Comparison of ENCODE assay signal across 11 cellular contexts in the genomic region with DNA sequence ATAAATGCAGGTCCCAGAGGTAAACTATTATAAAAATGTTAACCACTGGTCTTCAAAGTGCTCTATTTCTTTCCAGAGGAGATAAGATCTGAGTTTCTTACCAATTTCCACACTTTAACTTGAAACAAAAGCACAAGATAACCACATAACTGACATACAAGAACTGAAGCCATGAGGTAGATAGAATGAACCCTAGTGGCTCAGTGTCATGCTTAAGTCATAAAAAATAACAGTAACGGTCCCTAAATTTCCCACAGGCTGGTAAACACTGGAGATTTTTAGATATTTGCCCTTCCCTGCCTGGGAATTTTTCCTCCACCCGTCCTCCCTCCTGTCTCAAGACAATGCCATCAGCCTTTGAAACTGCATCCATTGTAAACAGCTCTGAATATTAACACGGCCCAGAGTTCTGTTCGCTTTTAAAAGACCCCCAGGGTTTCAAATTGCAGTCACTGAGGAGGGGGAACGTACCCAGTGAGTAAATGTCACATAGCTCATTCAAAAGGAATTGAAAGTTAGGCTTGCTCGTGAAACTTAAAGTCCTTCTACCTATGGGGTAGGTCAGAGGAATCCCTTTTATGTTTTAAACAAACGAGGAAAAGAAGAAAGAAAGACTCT. TPM values are rescaled to one million over a fixed set of nuclear protein-coding genes. Genes with fewer than 3 reads are reported as not detected.
A peak's percentile ranks its signal among the peaks of the same experiment; 100 is the strongest.
DNase-seq lines count a peak whose midpoint lies in the region; ATAC-seq, FAIRE-seq and TF ChIP-seq lines count a peak whose summit lies in the region.
"Had no signal": no experiment of that assay in that cellular context is flagged by ENCODE, and none has a peak within 500 bp of the region (broad histone marks: within the 10 kb centered on the region; RNA-seq: fewer than 3 reads in every experiment).

No MANE protein-coding gene starts in this region.

- no peak overlapping the region for H3K18ac ChIP-seq in H1 (ENCODE audit: extremely low read depth, low read length)

- no peak overlapping the region for H2BK20ac ChIP-seq in H1 (ENCODE audit: low read length)

- H4K8ac ChIP-seq in H1 (ENCODE audit: extremely low read depth, insufficient read depth, low read length): no peak overlapping the region

- peak; percentile 36 for FAIRE-seq in H1 (lab: Jason Lieb, UNC)
- FAIRE-seq: endometrium, GM18507 had no signal

- peaks cover 58% of the 10 kb centered on the region for H3K36me3 ChIP-seq in DOHH2 (ENCODE audit: control insufficient read depth, low read length)
- no peaks in the 10 kb centered on the region; a peak in 1 of 8 replicates for H3K36me3 ChIP-seq in H1 (ENCODE audit: control insufficient read depth in 2 of 4, insufficient read depth in 4 of 4, low read length in 3 of 4)
- H3K36me3 ChIP-seq in prostate gland: no peaks in the 10 kb centered on the region

- no peak overlapping the region for H2BK15ac ChIP-seq in H1 (ENCODE audit: low read length)

- peaks cover 7% of the 10 kb centered on the region; the same call in 1 of the 2 replicates for H3K23me2 ChIP-seq in H1 (ENCODE audit: low read depth, low read length)

- H2BK12ac ChIP-seq in H1 (ENCODE audit: low read depth, low read length): no peak overlapping the region

- peak overlapping the region in 2 of 4 experiments; percentile 13 to 14; a peak in 1 of 7 replicates for H3K9ac ChIP-seq in H1 (replicated peaks in 1 of 4; ENCODE audit: extremely low read depth in 1 of 4, low read depth in 3 of 4, low read length in 3 of 4)

- ATAC-seq in GM21737 (IDR thresholded peaks at IDR 0.05; ENCODE audit: unreplicated experiment): no peak

- H3K4me2 ChIP-seq in DOHH2 (ENCODE audit: low read length) (peak overlapping the region; percentile 91), H1 (ENCODE audit: insufficient read depth in 1 of 2, low read depth in 2 of 2, low read length in 2 of 2) (peak overlapping the region; percentile 84 to 93)

- POLR2A ChIA-PET in H1 (lab: Charles Lee; ENCODE audit: partially characterized antibody): interaction anchor here (0.6 to 7.5 kb wide), 11 partner anchors 9 to 85 kb away, joined by 3 to 51 read pairs (median 4); no protein-coding TSS in a partner anchor

- no peak overlapping the region for H3K4ac ChIP-seq in H1 (replicated peaks; ENCODE audit: insufficient read length, low read depth, low read length)

- intact Hi-C loops in prostate gland (cut with DNase I): loop anchor here (5.0 kb wide), 1 partner anchor 43 kb away; no protein-coding TSS in a partner anchor

- H3F3A ChIP-seq in DOHH2 (ENCODE audit: control insufficient read depth, insufficient read depth): peaks cover 48% of the 10 kb centered on the region

- 8% methylated on average over 7 of the region's 7 CpGs; no CpG with 5 or more reads in 1 of the 2 experiments for WGBS in H1 (ENCODE audit: extremely low coverage in 1 of 2, insufficient coverage in 1 of 2, insufficient read length in 1 of 2, insufficient replicate concordance in 2 of 2, low coverage in 1 of 2, low lambda C conversion rate in 2 of 2, missing lambda C conversion rate in 1 of 2), 2 experiments
- 26% methylated on average over 7 of the region's 7 CpGs for WGBS in prostate gland

- no peak overlapping the region for H3K14ac ChIP-seq in H1 (ENCODE audit: insufficient read length)

- H3K4me3 ChIP-seq in DOHH2 (ENCODE audit: low read length) (peak overlapping the region; percentile 80), H1 (ENCODE audit: extremely low read depth in 1 of 4, insufficient read depth in 2 of 4, low read depth in 3 of 4, low read length in 4 of 4) (peak overlapping the region in 2 of 4 experiments; percentile 22 to 90; a peak in 5 of 8 replicates), prostate gland (peak overlapping the region in 1 of 2 donors; percentile 14)

- no peak overlapping the region for H4K5ac ChIP-seq in H1 (ENCODE audit: insufficient read length, low read depth, low read length)

- CTCF ChIA-PET in H1 (lab: Charles Lee; ENCODE audit: partially characterized antibody): interaction anchor here (0.6 to 2.8 kb wide), 6 partner anchors 12 to 475 kb away, joined by 3 to 11 read pairs (median 3); no protein-coding TSS in a partner anchor

- H3K4me1 ChIP-seq in DOHH2 (ENCODE audit: control insufficient read depth, low read length): peaks cover 78% of the 10 kb centered on the region
- H3K4me1 ChIP-seq in H1 (replicated peaks in 1 of 4; ENCODE audit: control insufficient read depth in 3 of 4, insufficient read depth in 4 of 4, low read length in 3 of 4): peaks cover 10 to 41% (median 30%) of the 10 kb centered on the region in 4 experiments
- H3K4me1 ChIP-seq in prostate gland (replicated peaks): peaks cover 36% of the 10 kb centered on the region

- H3K27ac ChIP-seq in DOHH2 (ENCODE audit: low read depth, low read length) (peak overlapping the region; percentile 97), H1 (ENCODE audit: low read depth, low read length) (0 out of 2 replicates have a peak overlapping the region, but pooled peaks have one; percentile 18), prostate gland (peak overlapping the region; percentile 68 to 97)

- no peaks in the 10 kb centered on the region for H3K9me3 ChIP-seq in DOHH2 (ENCODE audit: control insufficient read depth, insufficient read depth, low read length)
- no peaks in the 10 kb centered on the region for H3K9me3 ChIP-seq in H1 (ENCODE audit: insufficient read depth in 2 of 2, low read depth in 1 of 2, low read length in 1 of 2)
- no peaks in the 10 kb centered on the region for H3K9me3 ChIP-seq in prostate gland

- H4K91ac ChIP-seq in H1 (replicated peaks; ENCODE audit: insufficient read length, low read length): no peak overlapping the region

- no peak overlapping the region for H2BK5ac ChIP-seq in H1 (ENCODE audit: low read depth, low read length)

- TF ChIP-seq CTCF in DOHH2 (IDR thresholded peaks at IDR 0.05; ENCODE audit: low read depth, low read length, poor library complexity, severe bottlenecking) (no peak), H1 (IDR thresholded peaks at IDR 0.05; ENCODE audit: control extremely low read depth in 1 of 3, insufficient read depth in 1 of 3, low read depth in 1 of 3, low read length in 3 of 3) (no peak), prostate gland (IDR thresholded peaks at IDR 0.05) (no peak)

- no peak overlapping the region for H2BK120ac ChIP-seq in H1 (replicated peaks; ENCODE audit: low read depth, low read length)

- no peak overlapping the region for H2AFZ ChIP-seq in H1 (ENCODE audit: low read length)

- H3K9me2 ChIP-seq in DOHH2 (replicated peaks; ENCODE audit: control insufficient read depth, low read length): no peaks in the 10 kb centered on the region

- H3K27me3 ChIP-seq in DOHH2 (ENCODE audit: control insufficient read depth, low read length) (no peaks in the 10 kb centered on the region), H1 (replicated peaks in 1 of 4; ENCODE audit: control insufficient read depth in 3 of 4, extremely low read depth in 1 of 4, insufficient read depth in 3 of 4, low read length in 3 of 4) (no peaks in the 10 kb centered on the region), prostate gland (replicated peaks; ENCODE audit: insufficient read depth) (no peaks in the 10 kb centered on the region)

- no peak overlapping the region for H3K56ac ChIP-seq in H1 (replicated peaks; ENCODE audit: insufficient read length, low read depth, low read length)

- TF ChIP-seq RAD21 in H1 (IDR thresholded peaks at IDR 0.05 in 1 of 2, conservative IDR thresholded peaks at IDR 0.05 in 1 of 2; ENCODE audit: low read depth in 2 of 2, low read length in 2 of 2): no peak

- peaks cover 4% of the 10 kb centered on the region; the same call in 1 of the 2 replicates for H3K79me1 ChIP-seq in H1 (ENCODE audit: low read depth, low read length)

- TF ChIP-seq EP300 in H1 (IDR thresholded peaks at IDR 0.05; ENCODE audit: borderline replicate concordance in 1 of 2, low read depth in 2 of 2, low read length in 2 of 2): no peak

- H3K23ac ChIP-seq in H1 (ENCODE audit: insufficient read length): no peak overlapping the region

- TF ChIP-seq POLR2A in H1 (IDR thresholded peaks at IDR 0.05; ENCODE audit: control extremely low read depth in 1 of 2, low read depth in 2 of 2, low read length in 2 of 2) (no peak), prostate gland (IDR thresholded peaks at IDR 0.05) (no peak)

- peak; percentile 20 for DNase-seq in OCI-M1 (lab: John Stamatoyannopoulos, UW)
- DNase-seq in H1 (ENCODE audit: low read depth in 1 of 2, low spot score in 2 of 2): no peak
- no peak for DNase-seq in prostate gland (ENCODE audit: low spot score)
- no peak for DNase-seq in DMS53 treated with DMSO at 0.1 percent for 48 hours (lab: John Stamatoyannopoulos, UW; ENCODE audit: unreplicated experiment)
- no peak for DNase-seq in MV-4-11 (lab: John Stamatoyannopoulos, UW)
- no peak for DNase-seq in activated effector memory CD4-positive, alpha-beta T cell treated with anti-CD3 and anti-CD28 coated beads, Interleukin-2, amount 50 U/mL, for 16 hours
- DNase-seq: NCI-H774 had no signal

- H3K79me2 ChIP-seq in DOHH2 (ENCODE audit: control insufficient read depth, low read length) (peaks cover 100% of the 10 kb centered on the region), H1 (ENCODE audit: control insufficient read depth in 1 of 2, insufficient read depth in 2 of 2, low read length in 2 of 2) (peaks cover 44 to 99% of the 10 kb centered on the region in 2 experiments)

- H2AK5ac ChIP-seq in H1 (ENCODE audit: low read depth, low read length): no peak overlapping the region

- H4K20me1 ChIP-seq in DOHH2 (ENCODE audit: control insufficient read depth, insufficient read depth, low read depth, low read length): no peaks in the 10 kb centered on the region
- H4K20me1 ChIP-seq in H1 (replicated peaks in 1 of 2; ENCODE audit: control insufficient read depth in 1 of 2, insufficient read depth in 2 of 2, low read length in 2 of 2): peaks cover 14 to 28% of the 10 kb centered on the region in 2 experiments

TF ChIP-seq in H1, 55 proteins besides CTCF, POLR2A, EP300 and RAD21 (continues in another document):
- TF ChIP-seq SP4 (IDR thresholded peaks at IDR 0.05; ENCODE audit: low read length) (no peak), FOSL1 (IDR thresholded peaks at IDR 0.05; ENCODE audit: insufficient read depth, low read depth, low read length) (no peak), BCL11A (IDR thresholded peaks at IDR 0.05; ENCODE audit: low read depth in 2 of 2, low read length in 2 of 2) (no peak), ASH2L (IDR thresholded peaks at IDR 0.05; ENCODE audit: low read length) (no peak), RNF2 (IDR thresholded peaks at IDR 0.05; ENCODE audit: borderline replicate concordance, low read depth, low read length, missing control alignments, poor library complexity, severe bottlenecking) (no peak)

RNA-seq across cellular contexts. Expression of a gene that starts 5.7 kb away (rescaled TPM):
- total RNA-seq in H1 (2021; fragmentation: NEBNext Ultra II Directional; extraction: Animal tissue kit (Norgen Biotek cat#: 25700)): 78.1 and 86.8 TPM in 2 replicates
- 88.7 and 94.1 TPM in 2 replicates for polyA plus RNA-seq in H1 (2011; rRNA removed)
- 87.8 TPM for polyA plus RNA-seq in H1 (2011; cell fraction: cytosol; rRNA removed)
- polyA plus RNA-seq in H1 (2011; cell fraction: nucleus; rRNA removed): 241 TPM
- polyA plus RNA-seq in H1 (2012, experiment 1 of 2): 76.9 to 126 TPM (median 101 TPM) in 4 replicates
- 35.9 TPM for polyA plus RNA-seq in H1 (2012, experiment 2 of 2)
- 95.4 TPM for polyA plus RNA-seq in H1 (2013, experiment 1 of 2)
- 95.1 TPM for polyA plus RNA-seq in H1 (2013, experiment 2 of 2)
- polyA minus RNA-seq in H1 (2011; rRNA and poly(A)+ RNA removed): 291 and 398 TPM in 2 replicates
- polyA minus RNA-seq in H1 (2011; cell fraction: cytosol; rRNA and poly(A)+ RNA removed): 82.9 TPM
- polyA minus RNA-seq in H1 (2011; cell fraction: nucleus; rRNA and poly(A)+ RNA removed): 139 TPM
- total RNA-seq in prostate gland: 100 to 1,000 TPM; 119 to 186 TPM

Comparison
In these comparisons a context has a peak if more than half of its experiments do, and no peak if none do; other contexts are left out.
1. H3K27ac ChIP-seq: peak in every context shown above with its lines; median percentile 97 in DOHH2; 82 in prostate gland; 18 in H1.